Comparison of ENCODE assay signal across 1 cellular context in the genomic region with DNA sequence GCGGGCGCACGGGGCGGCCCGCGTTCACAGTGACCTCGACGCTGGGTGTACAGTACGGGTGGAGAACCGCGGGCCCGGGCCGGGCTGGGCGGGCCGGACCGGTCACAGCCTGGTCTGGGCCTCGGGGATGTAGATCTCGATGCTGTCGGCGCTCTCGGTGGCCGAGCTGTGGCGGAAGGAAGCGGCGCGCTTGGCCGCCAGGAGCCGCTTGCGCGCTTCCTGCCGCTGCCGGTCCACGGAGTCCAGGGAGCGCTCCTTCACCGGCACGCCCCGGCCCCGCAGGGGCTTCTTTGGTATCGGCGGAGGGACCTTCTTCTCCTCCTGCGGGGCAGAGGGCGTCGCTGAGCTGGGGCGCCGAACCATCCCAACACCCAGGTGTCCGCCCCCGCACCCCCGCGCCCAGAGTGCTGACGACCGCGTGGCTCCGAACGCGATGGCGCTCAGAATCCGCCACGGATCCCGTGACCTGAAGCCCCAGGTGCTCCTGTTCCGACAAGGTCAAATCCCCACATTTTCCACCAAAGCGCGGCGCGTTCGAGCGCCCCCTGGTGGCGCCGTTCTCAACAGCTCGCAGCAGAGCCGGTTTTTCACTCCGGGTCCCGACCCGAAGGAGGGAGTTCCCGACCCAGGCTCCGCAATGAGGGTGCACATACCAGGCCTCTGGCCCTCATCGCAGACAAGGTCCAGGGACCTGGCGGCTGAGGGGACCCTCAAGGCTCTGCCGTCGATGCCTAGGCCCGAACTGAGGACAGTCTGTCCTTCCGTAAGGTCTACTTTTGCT.
TF ChIP-seq lines count a peak whose summit lies in the region.

No MANE protein-coding gene starts in this region.

TF ChIP-seq in K562, 482 proteins besides CTCF, POLR2A, EP300 and RAD21 (continued from another document and continues in another):
- TF ChIP-seq SMAD1 (IDR thresholded peaks at IDR 0.05; ENCODE audit: low read depth, low read length, partially characterized antibody) (no peak), NR4A1 (CRISPR knock-in tag; IDR thresholded peaks at IDR 0.05) (no peak), NR4A1 (tag; IDR thresholded peaks at IDR 0.05) (no peak), ZNF551 (CRISPR knock-in tag; IDR thresholded peaks at IDR 0.05) (no peak), ZNF717 (CRISPR knock-in tag; IDR thresholded peaks at IDR 0.05) (no peak), KHSRP (IDR thresholded peaks at IDR 0.05) (no peak), SRF (CRISPR knock-in tag; IDR thresholded peaks at IDR 0.05) (no peak), SMC3 (conservative IDR thresholded peaks at IDR 0.05; ENCODE audit: insufficient read depth, low read depth, low read length) (peak; percentile 68), PHB (CRISPR knock-in tag; IDR thresholded peaks at IDR 0.05) (no peak), FUS (optimal IDR thresholded peaks at IDR 0.05; ENCODE audit: low read depth, low read length) (no peak), SIN3A (IDR thresholded peaks at IDR 0.05; ENCODE audit: borderline replicate concordance in 2 of 2, control insufficient read depth in 1 of 2, low read depth in 2 of 2, low read length in 2 of 2) (no peak), TEAD4 (IDR thresholded peaks at IDR 0.05; ENCODE audit: low read length) (0 out of 2 replicates have a peak, but pooled peaks have one; percentile 21), TEAD4 (CRISPR knock-in tag; IDR thresholded peaks at IDR 0.05; ENCODE audit: borderline replicate concordance) (no peak), HDAC3 (IDR thresholded peaks at IDR 0.05; ENCODE audit: borderline replicate concordance, partially characterized antibody) (no peak), EZH2 (IDR thresholded peaks at IDR 0.05; ENCODE audit: borderline replicate concordance, low read depth, low read length) (no peak), FOXM1 (IDR thresholded peaks at IDR 0.05; ENCODE audit: low read depth) (no peak), FOXM1 (CRISPR knock-in tag; IDR thresholded peaks at IDR 0.05; ENCODE audit: low read depth) (no peak), POLR2H (tag; IDR thresholded peaks at IDR 0.05; ENCODE audit: low read depth) (no peak), COPS2 (conservative IDR thresholded peaks at IDR 0.05) (no peak), YY1 (IDR thresholded peaks at IDR 0.05; ENCODE audit: borderline replicate concordance in 1 of 3, control insufficient read depth in 1 of 3, extremely low read depth in 1 of 3, insufficient read depth in 3 of 3, insufficient read length in 1 of 3, insufficient replicate concordance in 2 of 3, low read depth in 1 of 3, low read length in 2 of 3) (peak in 2 of 3 experiments; percentile 41 to 73), NFATC3 (IDR thresholded peaks at IDR 0.05) (no peak), SMARCE1 (IDR thresholded peaks at IDR 0.05) (no peak), PYGO2 (tag; IDR thresholded peaks at IDR 0.05) (no peak), MYC (IDR thresholded peaks at IDR 0.05; ENCODE audit: low read depth, low read length) (peak; percentile 92), MYC (CRISPR knock-in tag; IDR thresholded peaks at IDR 0.05; ENCODE audit: borderline replicate concordance, low read depth) (0 out of 2 replicates have a peak, but pooled peaks have one; percentile 54), ZZZ3 (IDR thresholded peaks at IDR 0.05) (no peak), SMARCA4 (IDR thresholded peaks at IDR 0.05) (peak; percentile 22; the same call in 1 of the 2 replicates), LARP7 (IDR thresholded peaks at IDR 0.05) (no peak), HOXB6 (CRISPR knock-in tag; IDR thresholded peaks at IDR 0.05; ENCODE audit: borderline replicate concordance) (no peak), ARHGAP35 (IDR thresholded peaks at IDR 0.05; ENCODE audit: partially characterized antibody) (no peak), CBFB (CRISPR knock-in tag; IDR thresholded peaks at IDR 0.05) (no peak), ILF3 (IDR thresholded peaks at IDR 0.05; ENCODE audit: borderline replicate concordance) (no peak), ESRRA (IDR thresholded peaks at IDR 0.05; ENCODE audit: borderline replicate concordance, low read depth) (peak; percentile 99), PCBP2 (IDR thresholded peaks at IDR 0.05; ENCODE audit: low read depth, low read length, poor library complexity, severe bottlenecking) (no peak), ZNF583 (CRISPR knock-in tag; IDR thresholded peaks at IDR 0.05) (no peak)
- TF ChIP-seq, protein P1, sequence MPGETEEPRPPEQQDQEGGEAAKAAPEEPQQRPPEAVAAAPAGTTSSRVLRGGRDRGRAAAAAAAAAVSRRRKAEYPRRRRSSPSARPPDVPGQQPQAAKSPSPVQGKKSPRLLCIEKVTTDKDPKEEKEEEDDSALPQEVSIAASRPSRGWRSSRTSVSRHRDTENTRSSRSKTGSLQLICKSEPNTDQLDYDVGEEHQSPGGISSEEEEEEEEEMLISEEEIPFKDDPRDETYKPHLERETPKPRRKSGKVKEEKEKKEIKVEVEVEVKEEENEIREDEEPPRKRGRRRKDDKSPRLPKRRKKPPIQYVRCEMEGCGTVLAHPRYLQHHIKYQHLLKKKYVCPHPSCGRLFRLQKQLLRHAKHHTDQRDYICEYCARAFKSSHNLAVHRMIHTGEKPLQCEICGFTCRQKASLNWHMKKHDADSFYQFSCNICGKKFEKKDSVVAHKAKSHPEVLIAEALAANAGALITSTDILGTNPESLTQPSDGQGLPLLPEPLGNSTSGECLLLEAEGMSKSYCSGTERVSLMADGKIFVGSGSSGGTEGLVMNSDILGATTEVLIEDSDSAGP (CRISPR knock-in tag; IDR thresholded peaks at IDR 0.05), result no peak
- TF ChIP-seq, protein P2, sequence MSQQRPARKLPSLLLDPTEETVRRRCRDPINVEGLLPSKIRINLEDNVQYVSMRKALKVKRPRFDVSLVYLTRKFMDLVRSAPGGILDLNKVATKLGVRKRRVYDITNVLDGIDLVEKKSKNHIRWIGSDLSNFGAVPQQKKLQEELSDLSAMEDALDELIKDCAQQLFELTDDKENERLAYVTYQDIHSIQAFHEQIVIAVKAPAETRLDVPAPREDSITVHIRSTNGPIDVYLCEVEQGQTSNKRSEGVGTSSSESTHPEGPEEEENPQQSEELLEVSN (IDR thresholded peaks at IDR 0.05; ENCODE audit: borderline replicate concordance in 1 of 2, extremely low read depth in 1 of 2, insufficient read depth in 1 of 2, insufficient read length in 1 of 2, low read depth in 1 of 2, low read length in 1 of 2, poor library complexity in 1 of 2, severe bottlenecking in 1 of 2), result peak; percentile 77 to 91
- TF ChIP-seq, protein P3, sequence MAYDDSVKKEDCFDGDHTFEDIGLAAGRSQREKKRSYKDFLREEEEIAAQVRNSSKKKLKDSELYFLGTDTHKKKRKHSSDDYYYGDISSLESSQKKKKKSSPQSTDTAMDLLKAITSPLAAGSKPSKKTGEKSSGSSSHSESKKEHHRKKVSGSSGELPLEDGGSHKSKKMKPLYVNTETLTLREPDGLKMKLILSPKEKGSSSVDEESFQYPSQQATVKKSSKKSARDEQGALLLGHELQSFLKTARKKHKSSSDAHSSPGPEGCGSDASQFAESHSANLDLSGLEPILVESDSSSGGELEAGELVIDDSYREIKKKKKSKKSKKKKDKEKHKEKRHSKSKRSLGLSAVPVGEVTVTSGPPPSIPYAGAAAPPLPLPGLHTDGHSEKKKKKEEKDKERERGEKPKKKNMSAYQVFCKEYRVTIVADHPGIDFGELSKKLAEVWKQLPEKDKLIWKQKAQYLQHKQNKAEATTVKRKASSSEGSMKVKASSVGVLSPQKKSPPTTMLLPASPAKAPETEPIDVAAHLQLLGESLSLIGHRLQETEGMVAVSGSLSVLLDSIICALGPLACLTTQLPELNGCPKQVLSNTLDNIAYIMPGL (CRISPR knock-in tag; IDR thresholded peaks at IDR 0.05), result no peak
- TF ChIP-seq, protein P4, sequence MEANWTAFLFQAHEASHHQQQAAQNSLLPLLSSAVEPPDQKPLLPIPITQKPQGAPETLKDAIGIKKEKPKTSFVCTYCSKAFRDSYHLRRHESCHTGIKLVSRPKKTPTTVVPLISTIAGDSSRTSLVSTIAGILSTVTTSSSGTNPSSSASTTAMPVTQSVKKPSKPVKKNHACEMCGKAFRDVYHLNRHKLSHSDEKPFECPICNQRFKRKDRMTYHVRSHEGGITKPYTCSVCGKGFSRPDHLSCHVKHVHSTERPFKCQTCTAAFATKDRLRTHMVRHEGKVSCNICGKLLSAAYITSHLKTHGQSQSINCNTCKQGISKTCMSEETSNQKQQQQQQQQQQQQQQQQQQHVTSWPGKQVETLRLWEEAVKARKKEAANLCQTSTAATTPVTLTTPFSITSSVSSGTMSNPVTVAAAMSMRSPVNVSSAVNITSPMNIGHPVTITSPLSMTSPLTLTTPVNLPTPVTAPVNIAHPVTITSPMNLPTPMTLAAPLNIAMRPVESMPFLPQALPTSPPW (CRISPR knock-in tag; IDR thresholded peaks at IDR 0.05), result no peak
- TF ChIP-seq, protein P5, sequence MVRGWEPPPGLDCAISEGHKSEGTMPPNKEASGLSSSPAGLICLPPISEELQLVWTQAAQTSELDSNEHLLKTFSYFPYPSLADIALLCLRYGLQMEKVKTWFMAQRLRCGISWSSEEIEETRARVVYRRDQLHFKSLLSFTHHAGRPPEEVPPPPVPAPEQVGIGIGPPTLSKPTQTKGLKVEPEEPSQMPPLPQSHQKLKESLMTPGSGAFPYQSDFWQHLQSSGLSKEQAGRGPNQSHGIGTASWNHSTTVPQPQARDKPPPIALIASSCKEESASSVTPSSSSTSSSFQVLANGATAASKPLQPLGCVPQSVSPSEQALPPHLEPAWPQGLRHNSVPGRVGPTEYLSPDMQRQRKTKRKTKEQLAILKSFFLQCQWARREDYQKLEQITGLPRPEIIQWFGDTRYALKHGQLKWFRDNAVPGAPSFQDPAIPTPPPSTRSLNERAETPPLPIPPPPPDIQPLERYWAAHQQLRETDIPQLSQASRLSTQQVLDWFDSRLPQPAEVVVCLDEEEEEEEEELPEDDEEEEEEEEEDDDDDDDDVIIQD (CRISPR knock-in tag; IDR thresholded peaks at IDR 0.05), result no peak
- TF ChIP-seq, protein P6, sequence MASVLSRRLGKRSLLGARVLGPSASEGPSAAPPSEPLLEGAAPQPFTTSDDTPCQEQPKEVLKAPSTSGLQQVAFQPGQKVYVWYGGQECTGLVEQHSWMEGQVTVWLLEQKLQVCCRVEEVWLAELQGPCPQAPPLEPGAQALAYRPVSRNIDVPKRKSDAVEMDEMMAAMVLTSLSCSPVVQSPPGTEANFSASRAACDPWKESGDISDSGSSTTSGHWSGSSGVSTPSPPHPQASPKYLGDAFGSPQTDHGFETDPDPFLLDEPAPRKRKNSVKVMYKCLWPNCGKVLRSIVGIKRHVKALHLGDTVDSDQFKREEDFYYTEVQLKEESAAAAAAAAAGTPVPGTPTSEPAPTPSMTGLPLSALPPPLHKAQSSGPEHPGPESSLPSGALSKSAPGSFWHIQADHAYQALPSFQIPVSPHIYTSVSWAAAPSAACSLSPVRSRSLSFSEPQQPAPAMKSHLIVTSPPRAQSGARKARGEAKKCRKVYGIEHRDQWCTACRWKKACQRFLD (CRISPR knock-in tag; IDR thresholded peaks at IDR 0.05), result no peak
- TF ChIP-seq, protein P7, sequence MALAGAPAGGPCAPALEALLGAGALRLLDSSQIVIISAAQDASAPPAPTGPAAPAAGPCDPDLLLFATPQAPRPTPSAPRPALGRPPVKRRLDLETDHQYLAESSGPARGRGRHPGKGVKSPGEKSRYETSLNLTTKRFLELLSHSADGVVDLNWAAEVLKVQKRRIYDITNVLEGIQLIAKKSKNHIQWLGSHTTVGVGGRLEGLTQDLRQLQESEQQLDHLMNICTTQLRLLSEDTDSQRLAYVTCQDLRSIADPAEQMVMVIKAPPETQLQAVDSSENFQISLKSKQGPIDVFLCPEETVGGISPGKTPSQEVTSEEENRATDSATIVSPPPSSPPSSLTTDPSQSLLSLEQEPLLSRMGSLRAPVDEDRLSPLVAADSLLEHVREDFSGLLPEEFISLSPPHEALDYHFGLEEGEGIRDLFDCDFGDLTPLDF (CRISPR knock-in tag; IDR thresholded peaks at IDR 0.05), result no peak
- TF ChIP-seq, protein P8, sequence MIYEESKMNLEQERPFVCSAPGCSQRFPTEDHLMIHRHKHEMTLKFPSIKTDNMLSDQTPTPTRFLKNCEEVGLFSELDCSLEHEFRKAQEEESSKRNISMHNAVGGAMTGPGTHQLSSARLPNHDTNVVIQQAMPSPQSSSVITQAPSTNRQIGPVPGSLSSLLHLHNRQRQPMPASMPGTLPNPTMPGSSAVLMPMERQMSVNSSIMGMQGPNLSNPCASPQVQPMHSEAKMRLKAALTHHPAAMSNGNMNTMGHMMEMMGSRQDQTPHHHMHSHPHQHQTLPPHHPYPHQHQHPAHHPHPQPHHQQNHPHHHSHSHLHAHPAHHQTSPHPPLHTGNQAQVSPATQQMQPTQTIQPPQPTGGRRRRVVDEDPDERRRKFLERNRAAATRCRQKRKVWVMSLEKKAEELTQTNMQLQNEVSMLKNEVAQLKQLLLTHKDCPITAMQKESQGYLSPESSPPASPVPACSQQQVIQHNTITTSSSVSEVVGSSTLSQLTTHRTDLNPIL (CRISPR knock-in tag; IDR thresholded peaks at IDR 0.05), result no peak
- TF ChIP-seq, protein P9, sequence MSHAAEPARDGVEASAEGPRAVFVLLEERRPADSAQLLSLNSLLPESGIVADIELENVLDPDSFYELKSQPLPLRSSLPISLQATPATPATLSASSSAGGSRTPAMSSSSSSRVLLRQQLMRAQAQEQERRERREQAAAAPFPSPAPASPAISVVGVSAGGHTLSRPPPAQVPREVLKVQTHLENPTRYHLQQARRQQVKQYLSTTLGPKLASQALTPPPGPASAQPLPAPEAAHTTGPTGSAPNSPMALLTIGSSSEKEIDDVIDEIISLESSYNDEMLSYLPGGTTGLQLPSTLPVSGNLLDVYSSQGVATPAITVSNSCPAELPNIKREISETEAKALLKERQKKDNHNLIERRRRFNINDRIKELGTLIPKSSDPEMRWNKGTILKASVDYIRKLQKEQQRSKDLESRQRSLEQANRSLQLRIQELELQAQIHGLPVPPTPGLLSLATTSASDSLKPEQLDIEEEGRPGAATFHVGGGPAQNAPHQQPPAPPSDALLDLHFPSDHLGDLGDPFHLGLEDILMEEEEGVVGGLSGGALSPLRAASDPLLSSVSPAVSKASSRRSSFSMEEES (CRISPR knock-in tag; IDR thresholded peaks at IDR 0.05), result peak; percentile 57
- TF ChIP-seq, protein P10, sequence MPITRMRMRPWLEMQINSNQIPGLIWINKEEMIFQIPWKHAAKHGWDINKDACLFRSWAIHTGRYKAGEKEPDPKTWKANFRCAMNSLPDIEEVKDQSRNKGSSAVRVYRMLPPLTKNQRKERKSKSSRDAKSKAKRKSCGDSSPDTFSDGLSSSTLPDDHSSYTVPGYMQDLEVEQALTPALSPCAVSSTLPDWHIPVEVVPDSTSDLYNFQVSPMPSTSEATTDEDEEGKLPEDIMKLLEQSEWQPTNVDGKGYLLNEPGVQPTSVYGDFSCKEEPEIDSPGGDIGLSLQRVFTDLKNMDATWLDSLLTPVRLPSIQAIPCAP (CRISPR knock-in tag; IDR thresholded peaks at IDR 0.05; ENCODE audit: borderline replicate concordance), result no peak
- TF ChIP-seq, protein P11, sequence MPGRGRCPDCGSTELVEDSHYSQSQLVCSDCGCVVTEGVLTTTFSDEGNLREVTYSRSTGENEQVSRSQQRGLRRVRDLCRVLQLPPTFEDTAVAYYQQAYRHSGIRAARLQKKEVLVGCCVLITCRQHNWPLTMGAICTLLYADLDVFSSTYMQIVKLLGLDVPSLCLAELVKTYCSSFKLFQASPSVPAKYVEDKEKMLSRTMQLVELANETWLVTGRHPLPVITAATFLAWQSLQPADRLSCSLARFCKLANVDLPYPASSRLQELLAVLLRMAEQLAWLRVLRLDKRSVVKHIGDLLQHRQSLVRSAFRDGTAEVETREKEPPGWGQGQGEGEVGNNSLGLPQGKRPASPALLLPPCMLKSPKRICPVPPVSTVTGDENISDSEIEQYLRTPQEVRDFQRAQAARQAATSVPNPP (IDR thresholded peaks at IDR 0.05; ENCODE audit: borderline replicate concordance, insufficient read depth, insufficient read length), result no peak
